In genomic region chr12:131222271-131223139, GRCh38 we compare ENCODE assay signal across 9 cellular contexts.
DNase-seq lines count a peak whose midpoint lies in the region; ATAC-seq and TF ChIP-seq lines count a peak whose summit lies in the region.
"Had no signal": no experiment of that assay in that cellular context is flagged by ENCODE, and none has a peak within 500 bp of the region (broad histone marks: within the 10 kb centered on the region; RNA-seq: fewer than 3 reads in every experiment).

No MANE protein-coding gene starts in this region.

- H3K9me3 Mint-ChIP-seq in neural crest cell, result no peaks in the 10 kb centered on the region

- H3K4me1 ChIP-seq in uterus, result no peaks in the 10 kb centered on the region

- no peaks in the 10 kb centered on the region for H3K9me3 ChIP-seq in uterus
- H3K9me3 ChIP-seq: upper lobe of left lung had no signal

- peak; percentile 31 for DNase-seq in RPMI7951 (ENCODE audit: low read depth)
- DNase-seq in neural crest cell (ENCODE audit: low read depth, low spot score), result no peak
- no peak for DNase-seq in uterus
- DNase-seq in GM03348 (ENCODE audit: low spot score), result no peak
- DNase-seq in NOMO-1 treated with dmso at 0.1 percent for 144 hours (lab: John Stamatoyannopoulos, UW; ENCODE audit: unreplicated experiment), result no peak
- DNase-seq in iPS-NIHi7 (ENCODE audit: extremely low spot score), result no peak

- no peaks in the 10 kb centered on the region for H3K36me3 ChIP-seq in uterus
- H3K36me3 ChIP-seq: upper lobe of left lung had no signal

- no peak for TF ChIP-seq POLR2A in uterus (IDR thresholded peaks at IDR 0.05)

- no peaks in the 10 kb centered on the region for H3K36me3 Mint-ChIP-seq in neural crest cell (ENCODE audit: low read depth)

- H3K4me1 Mint-ChIP-seq in neural crest cell, result peaks cover 37% of the 10 kb centered on the region

- no peak overlapping the region for H3K4me3 ChIP-seq in uterus
- H3K4me3 ChIP-seq: upper lobe of left lung had no signal

- no peak overlapping the region for H3K27ac ChIP-seq in uterus
- H3K27ac ChIP-seq: upper lobe of left lung had no signal

- no peaks in the 10 kb centered on the region for H3K27me3 Mint-ChIP-seq in neural crest cell (ENCODE audit: low read depth)

- TF ChIP-seq CTCF in neural crest cell (conservative IDR thresholded peaks at IDR 0.05) (no peak), uterus (IDR thresholded peaks at IDR 0.05) (no peak)

- ATAC-seq in GM18511 (IDR thresholded peaks at IDR 0.05; ENCODE audit: unreplicated experiment) (peak; percentile 75), GM21786 (IDR thresholded peaks at IDR 0.05; ENCODE audit: unreplicated experiment) (peak; percentile 62)

- peak overlapping the region; percentile 6 for H3K27ac Mint-ChIP-seq in neural crest cell (ENCODE audit: unreplicated experiment)

- intact Hi-C loops in uterus (cut with DNase I; ENCODE audit: low total_unique reads), result no loop called here

- no peaks in the 10 kb centered on the region for H3K27me3 ChIP-seq in uterus
- H3K27me3 ChIP-seq: upper lobe of left lung had no signal

- peak overlapping the region; percentile 29 for H3K4me3 Mint-ChIP-seq in neural crest cell
